In the genomic region with DNA sequence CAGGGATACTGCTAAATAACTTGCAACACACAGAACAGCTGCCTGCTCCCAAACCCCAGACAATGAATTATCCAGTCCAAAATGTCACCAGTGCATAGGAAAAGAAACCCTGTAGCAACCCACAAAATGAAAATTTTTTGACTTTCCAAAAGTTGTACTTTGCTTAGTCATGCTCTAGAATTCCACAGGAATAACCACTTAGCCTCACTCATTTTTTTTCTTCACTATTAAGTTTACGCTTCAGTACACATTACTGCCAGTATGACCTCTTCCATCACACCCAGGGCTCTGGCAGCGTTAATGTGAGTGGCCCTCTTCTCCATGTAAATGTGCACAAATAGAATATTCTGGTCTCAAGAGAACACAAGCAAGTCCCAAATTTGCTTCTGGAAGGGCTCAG, we compare ENCODE assay signal across 18 cellular contexts.
DNase-seq lines count a peak whose midpoint lies in the region; ATAC-seq and TF ChIP-seq lines count a peak whose summit lies in the region.
"Had no signal": no experiment of that assay in that cellular context is flagged by ENCODE, and none has a peak within 500 bp of the region (broad histone marks: within the 10 kb centered on the region; RNA-seq: fewer than 3 reads in every experiment).

No MANE protein-coding gene starts in this region.

- no peak overlapping the region for H3K9ac ChIP-seq in IMR-90 (ENCODE audit: low read depth, low read length)

- peaks cover 12% of the 10 kb centered on the region for H3K4me1 ChIP-seq in IMR-90 (ENCODE audit: control insufficient read depth, insufficient read depth, low read length)
- H3K4me1 ChIP-seq: Caco-2, left lung, upper lobe of right lung had no signal

- ATAC-seq in IMR-90 (ENCODE audit: low read depth) = peak; percentile 54
- ATAC-seq: left lung; stimulated activated naive CD8-positive, alpha-beta T cell treated with anti-CD3 and anti-CD28 coated beads, Interleukin-15, Interleukin-2, amounts not matched to agents 100 U/mL and 50 U/mL, for 24 hours; upper lobe of right lung had no signal

- H3K9me3 ChIP-seq in IMR-90 (ENCODE audit: control insufficient read depth, insufficient read depth, low read length) = no peaks in the 10 kb centered on the region
- H3K9me3 ChIP-seq: Caco-2, left lung, upper lobe of right lung had no signal

- H3K9me3 Mint-ChIP-seq in progenitor cell of endocrine pancreas (ENCODE audit: low read depth) (no peaks in the 10 kb centered on the region), chondrocyte (ENCODE audit: low read depth) (no peaks in the 10 kb centered on the region)

- H4K5ac ChIP-seq in IMR-90 (ENCODE audit: low read depth, low read length) = no peak overlapping the region

- no peak overlapping the region for H2AFZ ChIP-seq in IMR-90 (replicated peaks; ENCODE audit: low read length, poor library complexity)

- H2AK9ac ChIP-seq in IMR-90 (replicated peaks; ENCODE audit: low read depth, low read length, poor library complexity) = no peak overlapping the region

- intact Hi-C loops in IMR-90 (cut with micrococcal nuclease) = no loop called here

- no peak overlapping the region for H3K4me3 Mint-ChIP-seq in progenitor cell of endocrine pancreas (ENCODE audit: low read depth)
- H3K4me3 Mint-ChIP-seq in chondrocyte (ENCODE audit: unreplicated experiment) = no peak overlapping the region

- dilution Hi-C loops in IMR-90 (cut with HindIII; ENCODE audit: low sequenced_read_pairs, unreplicated experiment) = no loop called here

- peaks cover 21 to 38% of the 10 kb centered on the region in 2 experiments for H3K79me1 ChIP-seq in IMR-90 (ENCODE audit: low read depth in 1 of 2, low read length in 2 of 2)

- peak overlapping the region; percentile 53 for H3K27ac Mint-ChIP-seq in progenitor cell of endocrine pancreas
- H3K27ac Mint-ChIP-seq in chondrocyte (ENCODE audit: unreplicated experiment) = no peak overlapping the region

- no peak overlapping the region for H3K23ac ChIP-seq in IMR-90 (ENCODE audit: low read depth, low read length)

- H4K20me1 ChIP-seq in IMR-90 (ENCODE audit: insufficient read depth, low read length) = peaks cover 3% of the 10 kb centered on the region; the same call in 1 of the 2 replicates

- no TSS peak for BruUV-seq in IMR-90 (replicated peaks; lab: Mats Ljungman, UMichigan)

- peaks cover 7% of the 10 kb centered on the region; the same call in 1 of the 2 replicates for H3K9me1 ChIP-seq in IMR-90 (ENCODE audit: insufficient read depth, low read length)

- H3K27ac ChIP-seq in IMR-90 (ENCODE audit: insufficient read depth, low read length) = no peak overlapping the region
- H3K27ac ChIP-seq: left lung, upper lobe of right lung had no signal

- H3K4ac ChIP-seq in IMR-90 (ENCODE audit: low read depth, low read length) = no peak overlapping the region

- H3K4me1 Mint-ChIP-seq in progenitor cell of endocrine pancreas (ENCODE audit: low read depth) (peaks cover 25% of the 10 kb centered on the region), chondrocyte (ENCODE audit: low read depth) (peaks cover 33% of the 10 kb centered on the region)

- peak; percentile 45 for DNase-seq in EH (ENCODE audit: low read depth)
- peak; percentile 18 for DNase-seq in IMR-90
- peak; percentile 38 for DNase-seq in epithelial cell of proximal tubule (ENCODE audit: low read depth)
- DNase-seq in progenitor cell of endocrine pancreas (ENCODE audit: low spot score, unreplicated experiment) = no peak
- no peak for DNase-seq in chondrocyte (ENCODE audit: low spot score)
- no peak for DNase-seq in DMS 273 treated with DMSO at 0.1 percent for 48 hours (lab: John Stamatoyannopoulos, UW)
- no peak for DNase-seq in SIG-M5 treated with dmso at 0.1 percent for 504 hours (lab: John Stamatoyannopoulos, UW; ENCODE audit: unreplicated experiment)
- DNase-seq: activated CD4-positive, alpha-beta T cell treated with anti-CD3 and anti-CD28 coated beads, Interleukin-2, amount 50 U/mL, for 4 hours; activated gamma-delta T cell treated with Interleukin-2 at 50 U/mL for 16 hours; AML-193; Caco-2; hypothalamus; left lung; NCI-H1436 treated with DMSO at 0.1 percent for 48 hours; occipital lobe; stimulated activated CD4-positive, alpha-beta T cell treated with anti-CD3 and anti-CD28 coated beads, Interleukin-1b, Interleukin-23, amount 100 ng/mL, for 48 hours; stimulated activated naive CD8-positive, alpha-beta T cell treated with anti-CD3 and anti-CD28 coated beads, Interleukin-15, Interleukin-2, amounts not matched to agents 100 U/mL and 50 U/mL, for 24 hours; upper lobe of right lung had no signal

- POLR2A ChIA-PET in IMR-90 (lab: Charles Lee; ENCODE audit: unreplicated experiment) = no interaction called here

- WGBS in IMR-90 (ENCODE audit: extremely low coverage in 2 of 2, insufficient read length in 1 of 2), 2 experiments = no CpG with 5 or more reads among the region's 2 CpGs

- no peak overlapping the region for H2BK120ac ChIP-seq in IMR-90 (ENCODE audit: low read depth, low read length)

- no peaks in the 10 kb centered on the region for H3K27me3 Mint-ChIP-seq in progenitor cell of endocrine pancreas
- H3K27me3 Mint-ChIP-seq in chondrocyte (ENCODE audit: low read depth) = no peaks in the 10 kb centered on the region

- no peak overlapping the region for H3K14ac ChIP-seq in IMR-90 (replicated peaks; ENCODE audit: low read depth, low read length)

- CTCF ChIA-PET in IMR-90 (lab: Yijun Ruan, JAX) = no interaction called here

- no peak overlapping the region for H4K91ac ChIP-seq in IMR-90 (ENCODE audit: insufficient read depth, low read depth, low read length)

- TF ChIP-seq CTCF in IMR-90 (conservative IDR thresholded peaks at IDR 0.05; ENCODE audit: low read depth, low read length) (no peak), epithelial cell of proximal tubule (conservative IDR thresholded peaks at IDR 0.05; ENCODE audit: low read depth, low read length) (no peak), progenitor cell of endocrine pancreas (IDR thresholded peaks at IDR 0.05; ENCODE audit: unreplicated experiment) (no peak), chondrocyte (IDR thresholded peaks at IDR 0.05) (no peak)

- H2BK15ac ChIP-seq in IMR-90 (ENCODE audit: low read depth, low read length) = no peak overlapping the region

- peaks cover 1% of the 10 kb centered on the region for H3K36me3 Mint-ChIP-seq in progenitor cell of endocrine pancreas (ENCODE audit: insufficient read depth)
- H3K36me3 Mint-ChIP-seq in chondrocyte (ENCODE audit: low read depth) = no peaks in the 10 kb centered on the region

- H4K8ac ChIP-seq in IMR-90 (ENCODE audit: low read depth in 2 of 2, low read length in 2 of 2) = no peak overlapping the region

- no peak overlapping the region for H2BK5ac ChIP-seq in IMR-90 (ENCODE audit: low read depth, low read length, poor library complexity, severe bottlenecking)

- TF ChIP-seq RAD21 in IMR-90 (IDR thresholded peaks at IDR 0.05; ENCODE audit: low read length) = no peak

- no peak overlapping the region for H2BK20ac ChIP-seq in IMR-90 (ENCODE audit: low read depth, low read length)

- H3K4me2 ChIP-seq in IMR-90 (ENCODE audit: low read depth, low read length) = peak overlapping the region; percentile 31; the same call in 1 of the 2 replicates

- H3K36me3 ChIP-seq in IMR-90 (ENCODE audit: control insufficient read depth, insufficient read depth, low read length) = no peaks in the 10 kb centered on the region
- H3K36me3 ChIP-seq: left lung, upper lobe of right lung had no signal

- H2AK5ac ChIP-seq in IMR-90 (ENCODE audit: low read depth, low read length) = no peak overlapping the region

- no peak overlapping the region for H3K18ac ChIP-seq in IMR-90 (ENCODE audit: low read depth, low read length)

- in situ Hi-C loops in IMR-90 (cut with MboI; ENCODE audit: low sequenced_read_pairs) = no loop called here

- H3K27me3 ChIP-seq in IMR-90 (ENCODE audit: control insufficient read depth, insufficient read depth, low read length) = no peaks in the 10 kb centered on the region
- H3K27me3 ChIP-seq: left lung, upper lobe of right lung had no signal

- H3K56ac ChIP-seq in IMR-90 (ENCODE audit: extremely low read depth, insufficient read depth, low read length) = no peak overlapping the region

- H3K4me3 ChIP-seq in IMR-90 (ENCODE audit: insufficient read depth, low read depth, low read length) (no peak overlapping the region), epithelial cell of proximal tubule (ENCODE audit: low read depth, low read length) (no peak overlapping the region)
- H3K4me3 ChIP-seq: left lung, upper lobe of right lung had no signal

- no peak for TF ChIP-seq POLR2A in IMR-90 (IDR thresholded peaks at IDR 0.05; ENCODE audit: low read depth, low read length)

TF ChIP-seq in IMR-90, 13 proteins besides CTCF, POLR2A, EP300 and RAD21:
- TF ChIP-seq NFE2L2 (IDR thresholded peaks at IDR 0.05; ENCODE audit: low read depth, low read length) (peak; percentile 70), RFX5 (IDR thresholded peaks at IDR 0.05; ENCODE audit: low read depth, low read length) (no peak)

Comparison
In these comparisons a context has a peak if more than half of its experiments do, and no peak if none do; other contexts are left out.
1. DNase-seq: peak in EH (single experiment), IMR-90 (single experiment) and epithelial cell of proximal tubule (single experiment); none in progenitor cell of endocrine pancreas (single experiment), chondrocyte (single experiment), DMS 273 treated with DMSO at 0.1 percent for 48 hours (single experiment) and SIG-M5 treated with dmso at 0.1 percent for 504 hours (single experiment).